Comparison of ENCODE assay signal across 1 cellular context in the genomic region with DNA sequence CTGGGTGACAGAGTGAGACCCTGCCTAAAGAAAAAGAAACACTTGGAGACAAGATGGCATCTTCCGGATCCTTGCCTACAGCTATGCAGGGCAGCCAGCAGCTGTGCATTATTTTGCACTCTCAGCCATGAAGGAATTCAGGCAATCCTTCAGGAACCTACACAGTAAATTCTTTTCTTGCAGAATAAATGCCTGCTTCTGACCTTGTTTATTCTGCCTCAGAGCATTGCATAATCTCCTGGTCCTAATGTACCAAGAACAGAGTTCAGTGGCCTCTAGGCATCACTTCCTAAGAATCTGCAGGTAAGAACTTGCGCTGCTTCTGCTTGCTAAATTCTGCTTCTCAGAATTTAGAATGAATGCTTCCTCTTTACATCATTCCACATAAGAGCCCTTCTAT.
A peak's percentile ranks its signal among the peaks of the same experiment; 100 is the strongest.
TF ChIP-seq lines count a peak whose summit lies in the region.

No MANE protein-coding gene starts in this region.

TF ChIP-seq in HepG2, 621 proteins besides CTCF, POLR2A, EP300 and RAD21 (continued from another document and continues in another):
- TF ChIP-seq, protein P1, sequence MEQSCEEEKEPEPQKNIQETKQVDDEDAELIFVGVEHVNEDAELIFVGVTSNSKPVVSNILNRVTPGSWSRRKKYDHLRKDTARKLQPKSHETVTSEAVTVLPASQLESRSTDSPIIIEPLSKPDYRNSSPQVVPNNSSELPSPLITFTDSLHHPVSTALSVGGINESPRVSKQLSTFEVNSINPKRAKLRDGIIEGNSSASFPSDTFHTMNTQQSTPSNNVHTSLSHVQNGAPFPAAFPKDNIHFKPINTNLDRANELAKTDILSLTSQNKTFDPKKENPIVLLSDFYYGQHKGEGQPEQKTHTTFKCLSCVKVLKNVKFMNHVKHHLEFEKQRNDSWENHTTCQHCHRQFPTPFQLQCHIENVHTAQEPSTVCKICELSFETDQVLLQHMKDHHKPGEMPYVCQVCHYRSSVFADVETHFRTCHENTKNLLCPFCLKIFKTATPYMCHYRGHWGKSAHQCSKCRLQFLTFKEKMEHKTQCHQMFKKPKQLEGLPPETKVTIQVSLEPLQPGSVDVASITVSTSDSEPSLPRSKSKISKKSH (CRISPR knock-in tag; IDR thresholded peaks at IDR 0.05; ENCODE audit: borderline replicate concordance) = no peak
- TF ChIP-seq ZNF737 (CRISPR knock-in tag; IDR thresholded peaks at IDR 0.05; ENCODE audit: borderline replicate concordance) (no peak), SKI (IDR thresholded peaks at IDR 0.05; ENCODE audit: partially characterized antibody) (no peak), ZSCAN22 (CRISPR knock-in tag; IDR thresholded peaks at IDR 0.05) (no peak), ZKSCAN1 (IDR thresholded peaks at IDR 0.05; ENCODE audit: low read length) (no peak), ZNF772 (CRISPR knock-in tag; IDR thresholded peaks at IDR 0.05) (no peak), ZSCAN29 (CRISPR knock-in tag; conservative IDR thresholded peaks at IDR 0.05) (no peak), ZNF569 (CRISPR knock-in tag; IDR thresholded peaks at IDR 0.05; ENCODE audit: borderline replicate concordance) (no peak), TRIM24 (CRISPR knock-in tag; IDR thresholded peaks at IDR 0.05) (no peak), PAWR (CRISPR knock-in tag; IDR thresholded peaks at IDR 0.05; ENCODE audit: borderline replicate concordance) (no peak), SIX1 (CRISPR knock-in tag; IDR thresholded peaks at IDR 0.05; ENCODE audit: borderline replicate concordance) (no peak), PCBP2 (optimal IDR thresholded peaks at IDR 0.05; ENCODE audit: low read depth, low read length, poor library complexity, severe bottlenecking) (no peak), DPF2 (CRISPR knock-in tag; IDR thresholded peaks at IDR 0.05; ENCODE audit: borderline replicate concordance, low read depth) (peak; percentile 72), HCFC1 (IDR thresholded peaks at IDR 0.05; ENCODE audit: low read depth, low read length) (no peak), ZNF614 (CRISPR knock-in tag; IDR thresholded peaks at IDR 0.05; ENCODE audit: borderline replicate concordance) (0 out of 2 replicates have a peak, but pooled peaks have one; percentile 50), ZFP36L2 (CRISPR knock-in tag; IDR thresholded peaks at IDR 0.05) (no peak), ZC3H13 (CRISPR knock-in tag; IDR thresholded peaks at IDR 0.05) (no peak), KDM4B (CRISPR knock-in tag; IDR thresholded peaks at IDR 0.05) (no peak), FOXA1 (IDR thresholded peaks at IDR 0.05) (no peak), FOXA1 (CRISPR knock-in tag; IDR thresholded peaks at IDR 0.05) (peak; percentile 84), DNMT1 (CRISPR knock-in tag; IDR thresholded peaks at IDR 0.05) (no peak), ADNP (CRISPR knock-in tag; IDR thresholded peaks at IDR 0.05) (no peak), ZNF839 (CRISPR knock-in tag; IDR thresholded peaks at IDR 0.05; ENCODE audit: borderline replicate concordance) (no peak), KAT2B (IDR thresholded peaks at IDR 0.05; ENCODE audit: borderline replicate concordance, low read depth, low read length) (no peak), ZNF296 (CRISPR knock-in tag; conservative IDR thresholded peaks at IDR 0.05) (no peak), SMAD9 (CRISPR knock-in tag; IDR thresholded peaks at IDR 0.05) (no peak), ZMAT3 (CRISPR knock-in tag; conservative IDR thresholded peaks at IDR 0.05) (no peak), ZNF543 (CRISPR knock-in tag; IDR thresholded peaks at IDR 0.05) (no peak), ESRRA (CRISPR knock-in tag; IDR thresholded peaks at IDR 0.05; ENCODE audit: low read depth) (0 out of 2 replicates have a peak, but pooled peaks have one; percentile 46), MIER3 (CRISPR knock-in tag; IDR thresholded peaks at IDR 0.05; ENCODE audit: borderline replicate concordance) (0 out of 2 replicates have a peak, but pooled peaks have one; percentile 36), AGO1 (IDR thresholded peaks at IDR 0.05; ENCODE audit: low read depth, low read length, poor library complexity, severe bottlenecking) (no peak)
- TF ChIP-seq, protein P2, sequence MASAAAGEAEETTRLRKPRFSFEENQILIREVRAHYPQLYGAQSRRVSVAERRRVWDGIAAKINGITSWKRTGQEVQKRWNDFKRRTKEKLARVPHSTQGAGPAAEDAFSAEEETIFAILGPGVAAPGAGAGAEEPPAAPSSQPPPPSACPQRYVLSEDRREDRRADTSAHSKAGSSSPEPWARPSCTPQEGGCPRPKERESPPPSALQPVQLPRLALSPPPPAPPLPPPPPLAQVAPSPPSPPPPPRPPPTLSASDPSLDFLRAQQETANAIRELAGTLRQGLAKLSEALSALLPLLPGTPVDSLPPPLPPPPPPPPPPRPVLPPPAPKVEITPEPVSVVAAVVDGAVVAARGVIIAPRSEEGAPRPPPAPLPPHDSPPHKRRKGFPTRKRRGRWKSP (CRISPR knock-in tag; IDR thresholded peaks at IDR 0.05) = no peak
- TF ChIP-seq, protein P3, sequence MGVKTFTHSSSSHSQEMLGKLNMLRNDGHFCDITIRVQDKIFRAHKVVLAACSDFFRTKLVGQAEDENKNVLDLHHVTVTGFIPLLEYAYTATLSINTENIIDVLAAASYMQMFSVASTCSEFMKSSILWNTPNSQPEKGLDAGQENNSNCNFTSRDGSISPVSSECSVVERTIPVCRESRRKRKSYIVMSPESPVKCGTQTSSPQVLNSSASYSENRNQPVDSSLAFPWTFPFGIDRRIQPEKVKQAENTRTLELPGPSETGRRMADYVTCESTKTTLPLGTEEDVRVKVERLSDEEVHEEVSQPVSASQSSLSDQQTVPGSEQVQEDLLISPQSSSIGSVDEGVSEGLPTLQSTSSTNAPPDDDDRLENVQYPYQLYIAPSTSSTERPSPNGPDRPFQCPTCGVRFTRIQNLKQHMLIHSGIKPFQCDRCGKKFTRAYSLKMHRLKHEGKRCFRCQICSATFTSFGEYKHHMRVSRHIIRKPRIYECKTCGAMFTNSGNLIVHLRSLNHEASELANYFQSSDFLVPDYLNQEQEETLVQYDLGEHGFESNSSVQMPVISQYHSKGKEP (CRISPR knock-in tag; IDR thresholded peaks at IDR 0.05) = no peak
- TF ChIP-seq, protein P4, sequence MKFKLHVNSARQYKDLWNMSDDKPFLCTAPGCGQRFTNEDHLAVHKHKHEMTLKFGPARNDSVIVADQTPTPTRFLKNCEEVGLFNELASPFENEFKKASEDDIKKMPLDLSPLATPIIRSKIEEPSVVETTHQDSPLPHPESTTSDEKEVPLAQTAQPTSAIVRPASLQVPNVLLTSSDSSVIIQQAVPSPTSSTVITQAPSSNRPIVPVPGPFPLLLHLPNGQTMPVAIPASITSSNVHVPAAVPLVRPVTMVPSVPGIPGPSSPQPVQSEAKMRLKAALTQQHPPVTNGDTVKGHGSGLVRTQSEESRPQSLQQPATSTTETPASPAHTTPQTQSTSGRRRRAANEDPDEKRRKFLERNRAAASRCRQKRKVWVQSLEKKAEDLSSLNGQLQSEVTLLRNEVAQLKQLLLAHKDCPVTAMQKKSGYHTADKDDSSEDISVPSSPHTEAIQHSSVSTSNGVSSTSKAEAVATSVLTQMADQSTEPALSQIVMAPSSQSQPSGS (CRISPR knock-in tag; IDR thresholded peaks at IDR 0.05) = peak; percentile 39; the same call in 1 of the 2 replicates
- TF ChIP-seq, protein P5, sequence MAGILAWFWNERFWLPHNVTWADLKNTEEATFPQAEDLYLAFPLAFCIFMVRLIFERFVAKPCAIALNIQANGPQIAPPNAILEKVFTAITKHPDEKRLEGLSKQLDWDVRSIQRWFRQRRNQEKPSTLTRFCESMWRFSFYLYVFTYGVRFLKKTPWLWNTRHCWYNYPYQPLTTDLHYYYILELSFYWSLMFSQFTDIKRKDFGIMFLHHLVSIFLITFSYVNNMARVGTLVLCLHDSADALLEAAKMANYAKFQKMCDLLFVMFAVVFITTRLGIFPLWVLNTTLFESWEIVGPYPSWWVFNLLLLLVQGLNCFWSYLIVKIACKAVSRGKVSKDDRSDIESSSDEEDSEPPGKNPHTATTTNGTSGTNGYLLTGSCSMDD (CRISPR knock-in tag; IDR thresholded peaks at IDR 0.05) = no peak
- TF ChIP-seq, protein P6, sequence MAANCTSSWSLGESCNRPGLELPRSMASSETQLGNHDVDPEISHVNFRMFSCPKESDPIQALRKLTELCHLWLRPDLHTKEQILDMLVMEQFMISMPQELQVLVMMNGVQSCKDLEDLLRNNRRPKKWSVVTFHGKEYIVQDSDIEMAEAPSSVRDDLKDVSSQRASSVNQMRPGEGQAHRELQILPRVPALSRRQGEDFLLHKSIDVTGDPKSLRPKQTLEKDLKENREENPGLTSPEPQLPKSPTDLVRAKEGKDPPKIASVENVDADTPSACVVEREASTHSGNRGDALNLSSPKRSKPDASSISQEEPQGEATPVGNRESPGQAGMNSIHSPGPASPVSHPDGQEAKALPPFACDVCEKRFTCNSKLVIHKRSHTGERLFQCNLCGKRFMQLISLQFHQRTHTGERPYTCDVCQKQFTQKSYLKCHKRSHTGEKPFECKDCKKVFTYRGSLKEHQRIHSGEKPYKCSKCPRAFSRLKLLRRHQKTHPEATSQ (CRISPR knock-in tag; IDR thresholded peaks at IDR 0.05; ENCODE audit: borderline replicate concordance) = no peak
- TF ChIP-seq, protein P7, sequence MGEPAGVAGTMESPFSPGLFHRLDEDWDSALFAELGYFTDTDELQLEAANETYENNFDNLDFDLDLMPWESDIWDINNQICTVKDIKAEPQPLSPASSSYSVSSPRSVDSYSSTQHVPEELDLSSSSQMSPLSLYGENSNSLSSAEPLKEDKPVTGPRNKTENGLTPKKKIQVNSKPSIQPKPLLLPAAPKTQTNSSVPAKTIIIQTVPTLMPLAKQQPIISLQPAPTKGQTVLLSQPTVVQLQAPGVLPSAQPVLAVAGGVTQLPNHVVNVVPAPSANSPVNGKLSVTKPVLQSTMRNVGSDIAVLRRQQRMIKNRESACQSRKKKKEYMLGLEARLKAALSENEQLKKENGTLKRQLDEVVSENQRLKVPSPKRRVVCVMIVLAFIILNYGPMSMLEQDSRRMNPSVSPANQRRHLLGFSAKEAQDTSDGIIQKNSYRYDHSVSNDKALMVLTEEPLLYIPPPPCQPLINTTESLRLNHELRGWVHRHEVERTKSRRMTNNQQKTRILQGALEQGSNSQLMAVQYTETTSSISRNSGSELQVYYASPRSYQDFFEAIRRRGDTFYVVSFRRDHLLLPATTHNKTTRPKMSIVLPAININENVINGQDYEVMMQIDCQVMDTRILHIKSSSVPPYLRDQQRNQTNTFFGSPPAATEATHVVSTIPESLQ (CRISPR knock-in tag; conservative IDR thresholded peaks at IDR 0.05) = no peak
- TF ChIP-seq, protein P8, sequence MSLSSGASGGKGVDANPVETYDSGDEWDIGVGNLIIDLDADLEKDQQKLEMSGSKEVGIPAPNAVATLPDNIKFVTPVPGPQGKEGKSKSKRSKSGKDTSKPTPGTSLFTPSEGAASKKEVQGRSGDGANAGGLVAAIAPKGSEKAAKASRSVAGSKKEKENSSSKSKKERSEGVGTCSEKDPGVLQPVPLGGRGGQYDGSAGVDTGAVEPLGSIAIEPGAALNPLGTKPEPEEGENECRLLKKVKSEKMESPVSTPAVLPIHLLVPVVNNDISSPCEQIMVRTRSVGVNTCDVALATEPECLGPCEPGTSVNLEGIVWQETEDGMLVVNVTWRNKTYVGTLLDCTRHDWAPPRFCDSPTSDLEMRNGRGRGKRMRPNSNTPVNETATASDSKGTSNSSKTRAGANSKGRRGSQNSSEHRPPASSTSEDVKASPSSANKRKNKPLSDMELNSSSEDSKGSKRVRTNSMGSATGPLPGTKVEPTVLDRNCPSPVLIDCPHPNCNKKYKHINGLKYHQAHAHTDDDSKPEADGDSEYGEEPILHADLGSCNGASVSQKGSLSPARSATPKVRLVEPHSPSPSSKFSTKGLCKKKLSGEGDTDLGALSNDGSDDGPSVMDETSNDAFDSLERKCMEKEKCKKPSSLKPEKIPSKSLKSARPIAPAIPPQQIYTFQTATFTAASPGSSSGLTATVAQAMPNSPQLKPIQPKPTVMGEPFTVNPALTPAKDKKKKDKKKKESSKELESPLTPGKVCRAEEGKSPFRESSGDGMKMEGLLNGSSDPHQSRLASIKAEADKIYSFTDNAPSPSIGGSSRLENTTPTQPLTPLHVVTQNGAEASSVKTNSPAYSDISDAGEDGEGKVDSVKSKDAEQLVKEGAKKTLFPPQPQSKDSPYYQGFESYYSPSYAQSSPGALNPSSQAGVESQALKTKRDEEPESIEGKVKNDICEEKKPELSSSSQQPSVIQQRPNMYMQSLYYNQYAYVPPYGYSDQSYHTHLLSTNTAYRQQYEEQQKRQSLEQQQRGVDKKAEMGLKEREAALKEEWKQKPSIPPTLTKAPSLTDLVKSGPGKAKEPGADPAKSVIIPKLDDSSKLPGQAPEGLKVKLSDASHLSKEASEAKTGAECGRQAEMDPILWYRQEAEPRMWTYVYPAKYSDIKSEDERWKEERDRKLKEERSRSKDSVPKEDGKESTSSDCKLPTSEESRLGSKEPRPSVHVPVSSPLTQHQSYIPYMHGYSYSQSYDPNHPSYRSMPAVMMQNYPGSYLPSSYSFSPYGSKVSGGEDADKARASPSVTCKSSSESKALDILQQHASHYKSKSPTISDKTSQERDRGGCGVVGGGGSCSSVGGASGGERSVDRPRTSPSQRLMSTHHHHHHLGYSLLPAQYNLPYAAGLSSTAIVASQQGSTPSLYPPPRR (CRISPR knock-in tag; IDR thresholded peaks at IDR 0.05; ENCODE audit: borderline replicate concordance) = no peak
- TF ChIP-seq, protein P9, sequence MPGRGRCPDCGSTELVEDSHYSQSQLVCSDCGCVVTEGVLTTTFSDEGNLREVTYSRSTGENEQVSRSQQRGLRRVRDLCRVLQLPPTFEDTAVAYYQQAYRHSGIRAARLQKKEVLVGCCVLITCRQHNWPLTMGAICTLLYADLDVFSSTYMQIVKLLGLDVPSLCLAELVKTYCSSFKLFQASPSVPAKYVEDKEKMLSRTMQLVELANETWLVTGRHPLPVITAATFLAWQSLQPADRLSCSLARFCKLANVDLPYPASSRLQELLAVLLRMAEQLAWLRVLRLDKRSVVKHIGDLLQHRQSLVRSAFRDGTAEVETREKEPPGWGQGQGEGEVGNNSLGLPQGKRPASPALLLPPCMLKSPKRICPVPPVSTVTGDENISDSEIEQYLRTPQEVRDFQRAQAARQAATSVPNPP (CRISPR knock-in tag; IDR thresholded peaks at IDR 0.05) = no peak
- TF ChIP-seq, protein P10, sequence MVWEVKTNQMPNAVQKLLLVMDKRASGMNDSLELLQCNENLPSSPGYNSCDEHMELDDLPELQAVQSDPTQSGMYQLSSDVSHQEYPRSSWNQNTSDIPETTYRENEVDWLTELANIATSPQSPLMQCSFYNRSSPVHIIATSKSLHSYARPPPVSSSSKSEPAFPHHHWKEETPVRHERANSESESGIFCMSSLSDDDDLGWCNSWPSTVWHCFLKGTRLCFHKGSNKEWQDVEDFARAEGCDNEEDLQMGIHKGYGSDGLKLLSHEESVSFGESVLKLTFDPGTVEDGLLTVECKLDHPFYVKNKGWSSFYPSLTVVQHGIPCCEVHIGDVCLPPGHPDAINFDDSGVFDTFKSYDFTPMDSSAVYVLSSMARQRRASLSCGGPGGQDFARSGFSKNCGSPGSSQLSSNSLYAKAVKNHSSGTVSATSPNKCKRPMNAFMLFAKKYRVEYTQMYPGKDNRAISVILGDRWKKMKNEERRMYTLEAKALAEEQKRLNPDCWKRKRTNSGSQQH (CRISPR knock-in tag; IDR thresholded peaks at IDR 0.05; ENCODE audit: low read depth) = no peak
